Comparison of ENCODE assay signal across 8 cellular contexts in the genomic region with DNA sequence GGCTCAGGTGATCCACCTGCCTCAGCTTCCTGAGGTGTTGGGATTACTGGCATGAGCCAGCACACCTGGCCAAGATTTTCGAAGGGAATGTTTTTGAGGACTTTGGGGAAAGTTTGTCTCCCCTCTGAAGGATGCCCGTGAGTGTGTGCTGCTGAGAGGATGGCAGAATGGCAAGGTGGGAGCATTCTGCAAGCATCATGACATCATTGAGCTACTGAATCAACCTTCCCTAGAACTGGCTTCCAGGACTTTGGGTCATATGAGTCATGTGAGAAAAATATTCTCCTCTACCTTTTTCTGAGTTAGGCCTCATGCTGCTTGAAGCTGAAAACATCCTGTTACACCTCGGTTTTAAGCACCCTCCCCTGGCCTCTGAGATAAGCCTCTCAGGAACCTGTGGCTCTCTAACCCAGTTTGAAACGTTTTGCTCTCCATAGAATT. TPM values are rescaled to one million over a fixed set of nuclear protein-coding genes. Genes with fewer than 3 reads are reported as not detected.
A peak's percentile ranks its signal among the peaks of the same experiment; 100 is the strongest.
DNase-seq lines count a peak whose midpoint lies in the region; ATAC-seq and TF ChIP-seq lines count a peak whose summit lies in the region.

No MANE protein-coding gene starts in this region.

- H3K9me3 ChIP-seq in muscle layer of duodenum (ENCODE audit: control insufficient read depth in 1 of 2, low read length in 2 of 2): no peaks in the 10 kb centered on the region

- peak overlapping the region; percentile 98 for H3K27ac Mint-ChIP-seq in activated naive CD8-positive, alpha-beta T cell
- no peak overlapping the region for H3K27ac Mint-ChIP-seq in progenitor cell of endocrine pancreas

- H3K4me3 Mint-ChIP-seq in activated naive CD8-positive, alpha-beta T cell: peak overlapping the region; percentile 85
- H3K4me3 Mint-ChIP-seq in progenitor cell of endocrine pancreas (ENCODE audit: low read depth): no peak overlapping the region

- H3K4me1 Mint-ChIP-seq in activated naive CD8-positive, alpha-beta T cell (ENCODE audit: low read depth): peaks cover 91% of the 10 kb centered on the region
- no peaks in the 10 kb centered on the region for H3K4me1 Mint-ChIP-seq in progenitor cell of endocrine pancreas (ENCODE audit: low read depth)

- H3K27me3 ChIP-seq in muscle layer of duodenum (ENCODE audit: low read depth, low read length): no peaks in the 10 kb centered on the region

- H3K4me3 ChIP-seq in muscle layer of duodenum (ENCODE audit: low read depth in 1 of 2, low read length in 2 of 2): no peak overlapping the region

- H3K4me1 ChIP-seq in muscle layer of duodenum (ENCODE audit: control insufficient read depth in 1 of 2, insufficient read depth in 2 of 2, low read length in 2 of 2): peaks cover 0 to 13% of the 10 kb centered on the region in 2 donors

- no peaks in the 10 kb centered on the region for H3K36me3 ChIP-seq in muscle layer of duodenum (ENCODE audit: control insufficient read depth in 1 of 2, insufficient read depth in 2 of 2, low read length in 2 of 2)

- H3K27ac ChIP-seq in muscle layer of duodenum (ENCODE audit: low read length): peak overlapping the region; percentile 10

- no peaks in the 10 kb centered on the region for H3K9me3 Mint-ChIP-seq in activated naive CD8-positive, alpha-beta T cell (ENCODE audit: low read depth)
- peaks cover 3% of the 10 kb centered on the region for H3K9me3 Mint-ChIP-seq in progenitor cell of endocrine pancreas (ENCODE audit: low read depth)

- H3K36me3 Mint-ChIP-seq in activated naive CD8-positive, alpha-beta T cell: peaks cover 8% of the 10 kb centered on the region
- H3K36me3 Mint-ChIP-seq in progenitor cell of endocrine pancreas (ENCODE audit: insufficient read depth): peaks cover 4% of the 10 kb centered on the region

- TF ChIP-seq CTCF in progenitor cell of endocrine pancreas (IDR thresholded peaks at IDR 0.05; ENCODE audit: unreplicated experiment): no peak

- peak; percentile 48 for ATAC-seq in GM19351 (IDR thresholded peaks at IDR 0.05; ENCODE audit: unreplicated experiment)
- ATAC-seq in HG03571 (IDR thresholded peaks at IDR 0.05; ENCODE audit: unreplicated experiment): peak; percentile 34
- no peak for ATAC-seq in HG03025 (IDR thresholded peaks at IDR 0.05; ENCODE audit: low FRiP score, unreplicated experiment)

- no peaks in the 10 kb centered on the region for H3K27me3 Mint-ChIP-seq in activated naive CD8-positive, alpha-beta T cell
- no peaks in the 10 kb centered on the region for H3K27me3 Mint-ChIP-seq in progenitor cell of endocrine pancreas

- DNase-seq in NCI-H748 treated with DMSO at 0.1 percent for 48 hours (lab: John Stamatoyannopoulos, UW) (no peak), progenitor cell of endocrine pancreas (ENCODE audit: low spot score, unreplicated experiment) (no peak), hippocampal formation (lab: John Stamatoyannopoulos, UW) (no peak)

RNA-seq across cellular contexts. Expression of a gene that starts 31.0 kb away (rescaled TPM):
- 18.1 and 18.9 TPM in 2 replicates for total RNA-seq in progenitor cell of endocrine pancreas
